In genomic region chr7:100157334-100158228, GRCh38 we compare ENCODE assay signal across 8 cellular contexts. TPM values are rescaled to one million over a fixed set of nuclear protein-coding genes. Genes with fewer than 3 reads are reported as not detected.
DNase-seq lines count a peak whose midpoint lies in the region; ATAC-seq and TF ChIP-seq lines count a peak whose summit lies in the region.

No MANE protein-coding gene starts in this region.

- POLR2A ChIA-PET in HEK293T (lab: Yijun Ruan, JAX) = interaction anchor here (0.9 to 2.1 kb wide), 3 partner anchors 9 to 19 kb away, joined by 3 to 20 read pairs (median 4); partner anchors contain the start of genes GPC2 and LAMTOR4

- TF ChIP-seq CTCF in VCaP (conservative IDR thresholded peaks at IDR 0.05) = peak; percentile 11; the same call in 1 of the 2 replicates
- peak; percentile 24 for TF ChIP-seq CTCF in fibroblast of villous mesenchyme (IDR thresholded peaks at IDR 0.05; ENCODE audit: insufficient read depth, low read depth, low read length)

- H4K20me1 ChIP-seq in BLaER1 = peaks cover 54% of the 10 kb centered on the region

- H3K36me3 ChIP-seq in BLaER1 = peaks cover 43% of the 10 kb centered on the region
- H3K36me3 ChIP-seq in neuron (ENCODE audit: insufficient read depth, low read length) = peaks cover 34% of the 10 kb centered on the region

- CTCF ChIA-PET in HEK293T (lab: Yijun Ruan, JAX) = no interaction called here

- H3K4me3 ChIP-seq in BLaER1 = peak overlapping the region; percentile 100
- peak overlapping the region; percentile 74 for H3K4me3 ChIP-seq in fibroblast of villous mesenchyme (ENCODE audit: low read depth, low read length)
- peak overlapping the region; percentile 80 for H3K4me3 ChIP-seq in neuron (ENCODE audit: low read length)

- no peaks in the 10 kb centered on the region for H3K27me3 ChIP-seq in BLaER1
- no peaks in the 10 kb centered on the region for H3K27me3 ChIP-seq in neuron (ENCODE audit: insufficient read depth, low read length)

- peak; percentile 50 for DNase-seq in HEK293T (ENCODE audit: extremely low spot score)
- DNase-seq in fibroblast of villous mesenchyme (ENCODE audit: low read depth) = peak; percentile 84
- DNase-seq in effector CD4-positive, alpha-beta T cell = no peak
- DNase-seq in NOMO-1 treated with DMSO at 0.1 percent for 48 hours (lab: John Stamatoyannopoulos, UW; ENCODE audit: unreplicated experiment) = no peak

- H3K4me1 ChIP-seq in BLaER1 = peaks cover 61% of the 10 kb centered on the region
- peaks cover 14% of the 10 kb centered on the region for H3K4me1 ChIP-seq in neuron (ENCODE audit: insufficient read depth, low read length)

- H2AFZ ChIP-seq in neuron (ENCODE audit: low read depth, low read length) = no peak overlapping the region

- H3K27ac ChIP-seq in BLaER1 (peak overlapping the region; percentile 93), VCaP (peak overlapping the region; percentile 88)

- H3K4me2 ChIP-seq in BLaER1 = peak overlapping the region; percentile 97

- peak overlapping the region; percentile 94 for H3K9ac ChIP-seq in BLaER1

- no peaks in the 10 kb centered on the region for H3K9me3 ChIP-seq in BLaER1
- no peaks in the 10 kb centered on the region for H3K9me3 ChIP-seq in neuron (ENCODE audit: low read length)

- no peak for ATAC-seq in HG02981 (IDR thresholded peaks at IDR 0.05; ENCODE audit: unreplicated experiment)

TF ChIP-seq in HEK293T, 16 proteins besides CTCF, POLR2A, EP300 and RAD21:
- TF ChIP-seq LEF1 (IDR thresholded peaks at IDR 0.05; ENCODE audit: borderline replicate concordance) = no peak
- TF ChIP-seq FOXM1 (IDR thresholded peaks at IDR 0.05; ENCODE audit: borderline replicate concordance) = peak; percentile 25; the same call in 1 of the 2 replicates
- TF ChIP-seq HDGF (IDR thresholded peaks at IDR 0.05; ENCODE audit: borderline replicate concordance) = 0 out of 2 replicates have a peak, but pooled peaks have one; percentile 21

RNA-seq across cellular contexts. Expression of gene TRAPPC14, which starts 0.9 kb away (rescaled TPM):
- 11.9 and 14.2 TPM in 2 replicates for total RNA-seq in fibroblast of villous mesenchyme

RNA-seq across cellular contexts. Expression of gene LAMTOR4, which starts 8.9 kb away (rescaled TPM):
- total RNA-seq in fibroblast of villous mesenchyme = 65.2 and 81.5 TPM in 2 replicates

RNA-seq across cellular contexts. Expression of gene GAL3ST4, which starts 10.8 kb away (rescaled TPM):
- total RNA-seq in fibroblast of villous mesenchyme = 1.9 and 2.2 TPM in 2 replicates

RNA-seq across cellular contexts. Expression of gene GPC2, which starts 19.6 kb away (rescaled TPM):
- 0.43 and 2.9 TPM in 2 replicates for total RNA-seq in fibroblast of villous mesenchyme

RNA-seq across cellular contexts. Expression of gene STAG3, which starts 20.1 kb away (rescaled TPM):
- under 0.01 and 0.64 TPM in 2 replicates for total RNA-seq in fibroblast of villous mesenchyme

Comparison
In these comparisons a context has a peak if more than half of its experiments do, and no peak if none do; other contexts are left out.
1. DNase-seq: peak in HEK293T (single experiment) and fibroblast of villous mesenchyme (single experiment); none in effector CD4-positive, alpha-beta T cell (single experiment) and NOMO-1 treated with DMSO at 0.1 percent for 48 hours (single experiment).
2. Peak in every context shown above with its lines, with median percentiles within 50 percentile points of each other: H3K4me3 ChIP-seq.